9 cellular contexts compared by ENCODE assay signal in genomic region chr17:16417896-16418683, GRCh38. TPM values are rescaled to one million over a fixed set of nuclear protein-coding genes. Genes with fewer than 3 reads are reported as not detected.
DNase-seq lines count a peak whose midpoint lies in the region; ATAC-seq, FAIRE-seq and TF ChIP-seq lines count a peak whose summit lies in the region.
"Had no signal": no experiment of that assay in that cellular context is flagged by ENCODE, and none has a peak within 500 bp of the region (broad histone marks: within the 10 kb centered on the region; RNA-seq: fewer than 3 reads in every experiment).

No MANE protein-coding gene starts in this region.

- H4K20me1 ChIP-seq in GM23338 (replicated peaks; ENCODE audit: insufficient read depth): no peaks in the 10 kb centered on the region

- TF ChIP-seq CTCF in GM23338 (conservative IDR thresholded peaks at IDR 0.05; ENCODE audit: low read depth in 2 of 2) (no peak), D721Med (IDR thresholded peaks at IDR 0.05; ENCODE audit: insufficient read depth, missing control alignments) (no peak)

- no peaks in the 10 kb centered on the region for H3K9me3 ChIP-seq in mesodermal cell (ENCODE audit: control insufficient read depth, low read length)

- H3K4me1 Mint-ChIP-seq in GM23338: peaks cover 22% of the 10 kb centered on the region; the same call in 2 of the 3 replicates
- peaks cover 36% of the 10 kb centered on the region for H3K4me1 Mint-ChIP-seq in activated naive CD8-positive, alpha-beta T cell treated with anti-CD3 and anti-CD28 coated beads, Interleukin-2, amount 10 ng/mL, durations not matched to agents 7 days and 5 days

- FAIRE-seq in D721Med (lab: Jason Lieb, UNC): no peak

- H3K27me3 Mint-ChIP-seq in GM23338 (ENCODE audit: insufficient read depth, low read depth, poor library complexity): peaks cover 13% of the 10 kb centered on the region
- no peaks in the 10 kb centered on the region for H3K27me3 Mint-ChIP-seq in activated naive CD8-positive, alpha-beta T cell treated with anti-CD3 and anti-CD28 coated beads, Interleukin-2, amount 10 ng/mL, durations not matched to agents 7 days and 5 days

- peaks cover 3% of the 10 kb centered on the region; the same call in 1 of the 2 replicates for H3K9me2 ChIP-seq in GM23338 (ENCODE audit: insufficient read depth)

- no peak overlapping the region for H3K27ac ChIP-seq in GM23338 (ENCODE audit: low read depth)
- peak overlapping the region; percentile 89 for H3K27ac ChIP-seq in mesodermal cell (ENCODE audit: low read depth, low read length, severe bottlenecking)

- H3K36me3 ChIP-seq in GM23338 (ENCODE audit: insufficient read depth): no peaks in the 10 kb centered on the region
- peaks cover 6% of the 10 kb centered on the region for H3K36me3 ChIP-seq in mesodermal cell (ENCODE audit: control insufficient read depth, insufficient read depth, low read length)

- POLR2A ChIA-PET in activated naive CD8-positive, alpha-beta T cell treated with anti-CD3 and anti-CD28 coated beads, Interleukin-2, amount 10 ng/mL, durations not matched to agents 7 days and 5 days (lab: Charles Lee): interaction anchor here (1.2 to 6.3 kb wide), 6 partner anchors 14 to 37 kb away, joined by 3 to 69 read pairs (median 10); partner anchors contain the start of gene UBB

- H3K36me3 Mint-ChIP-seq in GM23338 (ENCODE audit: low read depth): no peaks in the 10 kb centered on the region
- peaks cover 29% of the 10 kb centered on the region for H3K36me3 Mint-ChIP-seq in activated naive CD8-positive, alpha-beta T cell treated with anti-CD3 and anti-CD28 coated beads, Interleukin-2, amount 10 ng/mL, durations not matched to agents 7 days and 5 days

- H3K9me3 Mint-ChIP-seq in GM23338: no peaks in the 10 kb centered on the region
- H3K9me3 Mint-ChIP-seq in activated naive CD8-positive, alpha-beta T cell treated with anti-CD3 and anti-CD28 coated beads, Interleukin-2, amount 10 ng/mL, durations not matched to agents 7 days and 5 days: no peaks in the 10 kb centered on the region

- intact Hi-C loops in left colon (cut with DNase I, micrococcal nuclease): no loop called here

- H3K4me3 ChIP-seq in GM23338 (no peak overlapping the region), mesodermal cell (ENCODE audit: extremely low read depth, insufficient read depth, low read length, poor library complexity, severe bottlenecking) (no peak overlapping the region)

- H3K27me3 ChIP-seq in GM23338 (ENCODE audit: insufficient read depth): no peaks in the 10 kb centered on the region

- in situ Hi-C loops in ACHN (cut with HindIII; ENCODE audit: low pct_ligation_motif_present, low pct_unique_long_range_greater_than_20kb, low sequenced_read_pairs): no loop called here

- no peak overlapping the region for H3K4me2 ChIP-seq in GM23338

- no peak overlapping the region for H2AFZ ChIP-seq in GM23338

- H3K79me2 ChIP-seq in GM23338 (replicated peaks; ENCODE audit: insufficient read depth): no peaks in the 10 kb centered on the region

- H3F3A ChIP-seq in GM23338 (replicated peaks; ENCODE audit: low read depth): no peaks in the 10 kb centered on the region

- H3K27ac Mint-ChIP-seq in GM23338: no peak overlapping the region
- peak overlapping the region; percentile 31 for H3K27ac Mint-ChIP-seq in activated naive CD8-positive, alpha-beta T cell treated with anti-CD3 and anti-CD28 coated beads, Interleukin-2, amount 10 ng/mL, durations not matched to agents 7 days and 5 days

- H3K4me3 Mint-ChIP-seq in GM23338: no peak overlapping the region
- peak overlapping the region; percentile 73 for H3K4me3 Mint-ChIP-seq in activated naive CD8-positive, alpha-beta T cell treated with anti-CD3 and anti-CD28 coated beads, Interleukin-2, amount 10 ng/mL, durations not matched to agents 7 days and 5 days

- peaks cover 5% of the 10 kb centered on the region; the same call in 1 of the 2 replicates for H3K4me1 ChIP-seq in GM23338 (ENCODE audit: insufficient read depth)
- peaks cover 55% of the 10 kb centered on the region for H3K4me1 ChIP-seq in mesodermal cell (ENCODE audit: control insufficient read depth, insufficient read depth, low read length, poor library complexity, severe bottlenecking)

- 86 to 87% methylated on average over 5 to 6 of the region's 7 CpGs for WGBS in mesodermal cell (ENCODE audit: insufficient coverage in 2 of 2), 2 experiments

- DNase-seq in ACHN (peak; percentile 63), GM23338 (ENCODE audit: low spot score) (no peak), middle frontal gyrus (ENCODE audit: extremely low spot score, low spot score) (no peak), left colon (no peak), D721Med (ENCODE audit: insufficient read length, low spot score) (no peak)
- no peak for DNase-seq in activated naive CD8-positive, alpha-beta T cell treated with anti-CD3 and anti-CD28 coated beads, Interleukin-2, amount 10 ng/mL, durations not matched to agents 7 days and 5 days

- ATAC-seq in GM23338 (peak; percentile 8; the same call in 1 of the 3 replicates), left colon (no peak), GM19351 (IDR thresholded peaks at IDR 0.05; ENCODE audit: unreplicated experiment) (no peak)
- no peak for ATAC-seq in activated naive CD8-positive, alpha-beta T cell treated with anti-CD3 and anti-CD28 coated beads, Interleukin-2, amount 10 ng/mL, durations not matched to agents 7 days and 5 days (ENCODE audit: low read depth)
- ATAC-seq: left lobe of liver had no signal

TF ChIP-seq in GM23338, 12 proteins besides CTCF, POLR2A, EP300 and RAD21 (continues in another document):
- TF ChIP-seq CREB1 (CRISPR knock-in tag; IDR thresholded peaks at IDR 0.05; ENCODE audit: low read depth) (no peak), ZNF114 (CRISPR knock-in tag; IDR thresholded peaks at IDR 0.05) (no peak), EZH2phosphoT487 (IDR thresholded peaks at IDR 0.05; ENCODE audit: unreplicated experiment) (no peak), ZNF331 (CRISPR knock-in tag; IDR thresholded peaks at IDR 0.05; ENCODE audit: low read depth) (no peak)
- TF ChIP-seq, protein P1, sequence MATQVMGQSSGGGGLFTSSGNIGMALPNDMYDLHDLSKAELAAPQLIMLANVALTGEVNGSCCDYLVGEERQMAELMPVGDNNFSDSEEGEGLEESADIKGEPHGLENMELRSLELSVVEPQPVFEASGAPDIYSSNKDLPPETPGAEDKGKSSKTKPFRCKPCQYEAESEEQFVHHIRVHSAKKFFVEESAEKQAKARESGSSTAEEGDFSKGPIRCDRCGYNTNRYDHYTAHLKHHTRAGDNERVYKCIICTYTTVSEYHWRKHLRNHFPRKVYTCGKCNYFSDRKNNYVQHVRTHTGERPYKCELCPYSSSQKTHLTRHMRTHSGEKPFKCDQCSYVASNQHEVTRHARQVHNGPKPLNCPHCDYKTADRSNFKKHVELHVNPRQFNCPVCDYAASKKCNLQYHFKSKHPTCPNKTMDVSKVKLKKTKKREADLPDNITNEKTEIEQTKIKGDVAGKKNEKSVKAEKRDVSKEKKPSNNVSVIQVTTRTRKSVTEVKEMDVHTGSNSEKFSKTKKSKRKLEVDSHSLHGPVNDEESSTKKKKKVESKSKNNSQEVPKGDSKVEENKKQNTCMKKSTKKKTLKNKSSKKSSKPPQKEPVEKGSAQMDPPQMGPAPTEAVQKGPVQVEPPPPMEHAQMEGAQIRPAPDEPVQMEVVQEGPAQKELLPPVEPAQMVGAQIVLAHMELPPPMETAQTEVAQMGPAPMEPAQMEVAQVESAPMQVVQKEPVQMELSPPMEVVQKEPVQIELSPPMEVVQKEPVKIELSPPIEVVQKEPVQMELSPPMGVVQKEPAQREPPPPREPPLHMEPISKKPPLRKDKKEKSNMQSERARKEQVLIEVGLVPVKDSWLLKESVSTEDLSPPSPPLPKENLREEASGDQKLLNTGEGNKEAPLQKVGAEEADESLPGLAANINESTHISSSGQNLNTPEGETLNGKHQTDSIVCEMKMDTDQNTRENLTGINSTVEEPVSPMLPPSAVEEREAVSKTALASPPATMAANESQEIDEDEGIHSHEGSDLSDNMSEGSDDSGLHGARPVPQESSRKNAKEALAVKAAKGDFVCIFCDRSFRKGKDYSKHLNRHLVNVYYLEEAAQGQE (IDR thresholded peaks at IDR 0.05; ENCODE audit: unreplicated experiment): no peak

RNA-seq across cellular contexts. Expression of gene TRPV2, which starts 2.7 kb away (rescaled TPM):
- total RNA-seq in GM23338 (2014; rRNA removed; shearing (Covaris generic)): 1.6 and 3.2 TPM in 2 replicates
- 1.7 and 3.7 TPM in 2 replicates for polyA plus RNA-seq in GM23338 (2016; fragmentation: Nextera tagmentation; extraction: Ambion mirVana)
- total RNA-seq in activated naive CD8-positive, alpha-beta T cell treated with anti-CD3 and anti-CD28 coated beads, Interleukin-2, amount 10 ng/mL, durations not matched to agents 7 days and 5 days: 100 to 1,000 TPM in 1 of 2 experiments, 10 to 100 TPM in 1; 97.0 to 107 TPM
- 40.3 TPM for polyA plus RNA-seq in mesodermal cell (2013, experiment 1 of 2)
- polyA plus RNA-seq in mesodermal cell (2013, experiment 2 of 2): 37.5 TPM
- 1 to 10 TPM; 4.4 to 9.2 TPM for total RNA-seq in left colon

RNA-seq across cellular contexts. Expression of gene UBB, which starts 37.2 kb away (rescaled TPM):
- 812 and 871 TPM in 2 replicates for total RNA-seq in GM23338 (2014; rRNA removed; shearing (Covaris generic))
- polyA plus RNA-seq in GM23338 (2016; fragmentation: Nextera tagmentation; extraction: Ambion mirVana): 1,581 and 1,692 TPM in 2 replicates
- total RNA-seq in activated naive CD8-positive, alpha-beta T cell treated with anti-CD3 and anti-CD28 coated beads, Interleukin-2, amount 10 ng/mL, durations not matched to agents 7 days and 5 days: 1,000 to 10,000 TPM; 1,069 to 1,087 TPM
- 2,450 TPM for polyA plus RNA-seq in mesodermal cell (2013, experiment 1 of 2)
- polyA plus RNA-seq in mesodermal cell (2013, experiment 2 of 2): 2,331 TPM
- total RNA-seq in left colon: 1,000 to 10,000 TPM; 1,117 to 1,930 TPM

Comparison
In these comparisons a context has a peak if more than half of its experiments do, and no peak if none do; other contexts are left out.
1. RNA of gene TRPV2, which starts 2.7 kb away (total RNA-seq): 97.0 to 107 TPM in activated naive CD8-positive, alpha-beta T cell treated with anti-CD3 and anti-CD28 coated beads, Interleukin-2, amount 10 ng/mL, durations not matched to agents 7 days and 5 days; 4.4 to 9.2 TPM in left colon and 1.6 to 3.2 TPM in GM23338; every median in the first group is over 4 times any median in the second.